ENCODE assay signal across 9 cellular contexts in the genomic region with DNA sequence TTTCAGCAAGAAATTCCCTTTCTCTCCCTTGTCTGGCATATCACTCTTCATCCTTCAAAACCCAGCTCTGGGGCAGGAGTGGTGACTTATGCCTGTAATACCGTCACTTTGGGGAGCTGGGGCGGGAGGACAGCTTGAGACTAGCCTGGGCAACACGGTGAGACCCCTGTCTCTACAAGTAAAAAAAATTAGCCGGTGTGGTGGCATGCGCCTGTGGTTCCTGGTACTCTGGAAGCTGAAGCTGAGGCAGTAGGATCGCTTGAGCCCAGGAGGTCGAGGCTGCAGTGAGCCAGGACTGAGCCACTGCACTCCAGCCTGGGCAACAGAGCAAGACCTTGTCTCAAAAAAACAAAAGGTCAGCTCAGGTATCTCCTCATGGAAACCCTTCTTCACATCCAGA. TPM values are rescaled to one million over a fixed set of nuclear protein-coding genes. Genes with fewer than 3 reads are reported as not detected.
A peak's percentile ranks its signal among the peaks of the same experiment; 100 is the strongest.
DNase-seq lines count a peak whose midpoint lies in the region; ATAC-seq and TF ChIP-seq lines count a peak whose summit lies in the region.
"Had no signal": no experiment of that assay in that cellular context is flagged by ENCODE, and none has a peak within 500 bp of the region (broad histone marks: within the 10 kb centered on the region; RNA-seq: fewer than 3 reads in every experiment).

No MANE protein-coding gene starts in this region.

- H3K27me3 Mint-ChIP-seq in nephron progenitor cell (ENCODE audit: low read depth, poor library complexity) = no peaks in the 10 kb centered on the region

- peak overlapping the region; percentile 95 to 100 (median 99) for H3K9ac ChIP-seq in BLaER1 treated with 17β-estradiol and CSF1 and Interleukin-3, amounts not matched to agents 10 nM and 100 nM

- no peak for TF ChIP-seq CTCF in dorsolateral prefrontal cortex (IDR thresholded peaks at IDR 0.05 in 54 of 56, conservative IDR thresholded peaks at IDR 0.05 in 2 of 56; ENCODE audit: low read depth in 1 of 56, partially characterized antibody in 56 of 56)
- TF ChIP-seq CTCF in nephron progenitor cell (IDR thresholded peaks at IDR 0.05) = no peak

- H3K9me3 Mint-ChIP-seq in nephron progenitor cell = no peaks in the 10 kb centered on the region

- H3K4me3 ChIP-seq in BLaER1 treated with 17β-estradiol and CSF1 and Interleukin-3, amounts not matched to agents 10 nM and 100 nM = peak overlapping the region; percentile 84 to 98 (median 96)
- H3K4me3 ChIP-seq in MG63 (peak overlapping the region; percentile 87), dorsolateral prefrontal cortex (peak overlapping the region in 57 of 59 donors; percentile 72 to 100 (median 98))

- H3K9me3 ChIP-seq in BLaER1 treated with 17β-estradiol and CSF1 and Interleukin-3, amounts not matched to agents 10 nM and 100 nM (replicated peaks in 1 of 11) = no peaks in the 10 kb centered on the region
- no peaks in the 10 kb centered on the region for H3K9me3 ChIP-seq in MG63

- H3K4me1 ChIP-seq in BLaER1 treated with 17β-estradiol and CSF1 and Interleukin-3, amounts not matched to agents 10 nM and 100 nM = peaks cover 33 to 61% (median 56%) of the 10 kb centered on the region in 10 experiments

- no peaks in the 10 kb centered on the region for H3K27me3 ChIP-seq in BLaER1 treated with 17β-estradiol and CSF1 and Interleukin-3, amounts not matched to agents 10 nM and 100 nM
- H3K27me3 ChIP-seq in MG63 = no peaks in the 10 kb centered on the region
- H3K27me3 ChIP-seq in dorsolateral prefrontal cortex = no peaks in the 10 kb centered on the region

- H3K36me3 ChIP-seq in BLaER1 treated with 17β-estradiol and CSF1 and Interleukin-3, amounts not matched to agents 10 nM and 100 nM = peaks cover 42 to 78% (median 52%) of the 10 kb centered on the region in 11 experiments
- peaks cover 48% of the 10 kb centered on the region for H3K36me3 ChIP-seq in MG63

- DNase-seq in MG63 (no peak), dorsolateral prefrontal cortex (peak in 1 of 10 donors; percentile 23), nephron progenitor cell (no peak), NCI-H2171 treated with DMSO at 0.1 percent for 48 hours (lab: John Stamatoyannopoulos, UW) (no peak), NCI-H2107 (lab: John Stamatoyannopoulos, UW) (no peak)
- no peak for DNase-seq in stimulated activated CD4-positive, alpha-beta T cell treated with anti-CD3 and anti-CD28 coated beads, Interleukin-4, amount 100 ng/mL, for 24 hours
- DNase-seq: stimulated activated CD4-positive, alpha-beta T cell treated with anti-CD3 and anti-CD28 coated beads, Interleukin-2, amount 100 ng/mL, for 24 hours had no signal

- H3K27ac Mint-ChIP-seq in nephron progenitor cell = no peak overlapping the region

- H3K4me3 Mint-ChIP-seq in nephron progenitor cell = peak overlapping the region; percentile 93

- intact Hi-C loops in dorsolateral prefrontal cortex (cut with DNase I) = loop anchor here (5.0 to 10.0 kb wide), 3 partner anchors 115 to 497 kb away; a partner anchor contains a TSS

- ATAC-seq in HG03025 (IDR thresholded peaks at IDR 0.05; ENCODE audit: low FRiP score, unreplicated experiment) = no peak

- H3K4me2 ChIP-seq in BLaER1 treated with 17β-estradiol and CSF1 and Interleukin-3, amounts not matched to agents 10 nM and 100 nM = peak overlapping the region; percentile 92 to 98 (median 96)

- H4K20me1 ChIP-seq in BLaER1 treated with 17β-estradiol and CSF1 and Interleukin-3, amounts not matched to agents 10 nM and 100 nM = peaks cover 31 to 79% (median 51%) of the 10 kb centered on the region in 11 experiments; a peak in 20 of 22 replicates

- peak overlapping the region in 10 of 11 experiments; percentile 96 to 100 (median 99); a peak in 21 of 22 replicates for H3K27ac ChIP-seq in BLaER1 treated with 17β-estradiol and CSF1 and Interleukin-3, amounts not matched to agents 10 nM and 100 nM
- H3K27ac ChIP-seq in dorsolateral prefrontal cortex = peak overlapping the region in 28 of 59 donors; percentile 12 to 99 (median 95)

- H3K4me1 Mint-ChIP-seq in nephron progenitor cell = peaks cover 30% of the 10 kb centered on the region

- peaks cover 6% of the 10 kb centered on the region for H3K36me3 Mint-ChIP-seq in nephron progenitor cell (ENCODE audit: low read depth)

RNA-seq across cellular contexts. Expression of a gene that starts 1.4 kb away (rescaled TPM):
- 16.4 and 17.2 TPM in 2 replicates for total RNA-seq in MG63 (2014; rRNA removed; shearing (Covaris generic); ENCODE audit: low replicate concordance)
- 10 to 100 TPM in 118 of 120 experiments, 1 to 10 TPM in 2; 9.8 to 28.2 (median 16.6) TPM for total RNA-seq in dorsolateral prefrontal cortex

RNA-seq across cellular contexts. Expression of a gene that starts 15.0 kb away (rescaled TPM):
- 22.4 and 42.8 TPM in 2 replicates for total RNA-seq in MG63 (2014; rRNA removed; shearing (Covaris generic); ENCODE audit: low replicate concordance)
- total RNA-seq in dorsolateral prefrontal cortex = 10 to 100 TPM; 16.7 to 51.3 (median 30.2) TPM
